ENCODE assay signal across 23 cellular contexts in the genomic region with DNA sequence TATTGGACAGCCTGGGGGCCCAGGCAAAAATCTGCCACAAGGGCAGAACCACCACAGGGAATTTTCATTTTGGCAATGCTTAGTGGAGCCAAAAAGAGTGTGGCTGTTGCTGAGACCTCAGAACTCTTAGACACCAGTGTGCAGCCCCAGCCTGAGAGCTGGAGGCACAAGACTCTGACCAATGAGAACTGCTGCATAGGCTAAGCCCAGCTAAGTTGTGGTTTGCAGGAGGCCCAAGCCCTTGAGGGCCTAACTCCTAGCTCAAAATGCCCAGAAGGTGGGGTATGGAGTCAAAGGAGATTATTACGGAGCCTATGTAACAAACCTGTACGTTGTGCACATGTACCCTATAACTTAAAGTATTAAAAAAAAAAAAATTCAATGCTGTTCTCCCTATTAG.
"Had no signal": no experiment of that assay in that cellular context is flagged by ENCODE, and none has a peak within 500 bp of the region (broad histone marks: within the 10 kb centered on the region; RNA-seq: fewer than 3 reads in every experiment).

No MANE protein-coding gene starts in this region.

- DNase-seq: Kasumi-1, MM.1S, MV-4-11, NCI-H1048, NCI-H1105, NCI-H1417, NCI-H1436 treated with DMSO at 0.1 percent for 48 hours, NCI-H1694, NCI-H187 treated with DMSO at 0.1 percent for 48 hours, NCI-H2029 treated with DMSO at 0.1 percent for 48 hours, NCI-H2227 treated with DMSO at 0.1 percent for 48 hours, NCI-H524, NCI-H526 treated with DMSO at 0.1 percent for 48 hours, NCI-H748 treated with DMSO at 0.1 percent for 48 hours, Right ventricle myocardium superior, RPMI8226, SIG-M5 had no signal

- ATAC-seq: K562 had no signal

- H3K27ac Mint-ChIP-seq: IgD-negative memory B cell had no signal

- H3K27me3 ChIP-seq: SJSA1 had no signal

- H3K4me1 Mint-ChIP-seq: IgD-negative memory B cell had no signal

- H3K4me3 Mint-ChIP-seq: IgD-negative memory B cell had no signal

- H3K36me3 ChIP-seq: SJSA1 had no signal

- H3K9me3 ChIP-seq: SJSA1 had no signal

- H3K27me3 Mint-ChIP-seq: IgD-negative memory B cell had no signal

- H3K27ac ChIP-seq: HL-60, KMS-11, SJSA1, SK-N-MC had no signal

- H3K4me1 ChIP-seq: SJSA1 had no signal

- H3K9ac ChIP-seq: KMS-11 had no signal

- H3K4me3 ChIP-seq: K562, SJSA1, SK-N-MC had no signal

- H3K4me2 ChIP-seq: KMS-11 had no signal
